ENCODE assay signal across 8 cellular contexts in genomic region chr17:9987779-9988585, GRCh38.
A peak's percentile ranks its signal among the peaks of the same experiment; 100 is the strongest.
DNase-seq lines count a peak whose midpoint lies in the region; ATAC-seq and TF ChIP-seq lines count a peak whose summit lies in the region.

No MANE protein-coding gene starts in this region.

- H3K27ac Mint-ChIP-seq in MCF 10A (ENCODE audit: low read depth, unreplicated experiment) = no peak overlapping the region

- peaks cover 16% of the 10 kb centered on the region for H3K9me3 Mint-ChIP-seq in MCF 10A (ENCODE audit: unreplicated experiment)

- H3K27me3 ChIP-seq in NT2/D1 (ENCODE audit: insufficient read depth, insufficient read length) = no peaks in the 10 kb centered on the region
- H3K27me3 ChIP-seq in upper lobe of right lung = no peaks in the 10 kb centered on the region

- intact Hi-C loops in MCF 10A (cut with micrococcal nuclease) = no loop called here
- intact Hi-C loops in upper lobe of right lung (cut with DNase I) = no loop called here

- no peaks in the 10 kb centered on the region for H3K4me1 Mint-ChIP-seq in MCF 10A (ENCODE audit: insufficient read depth, unreplicated experiment)

- H3K4me3 Mint-ChIP-seq in MCF 10A (ENCODE audit: unreplicated experiment) = no peak overlapping the region

- H3K27me3 Mint-ChIP-seq in MCF 10A (ENCODE audit: insufficient read depth, unreplicated experiment) = no peaks in the 10 kb centered on the region

- ATAC-seq in upper lobe of right lung (peak; percentile 73), HG03442 (IDR thresholded peaks at IDR 0.05; ENCODE audit: unreplicated experiment) (no peak)

- H3K27ac ChIP-seq in 22Rv1 (no peak overlapping the region), upper lobe of right lung (no peak overlapping the region)

- peaks cover 6% of the 10 kb centered on the region for H3K36me3 Mint-ChIP-seq in MCF 10A (ENCODE audit: insufficient read depth, unreplicated experiment)

- POLR2A ChIA-PET in MCF 10A (lab: Yijun Ruan, JAX) = no interaction called here

- CTCF ChIA-PET in MCF 10A (lab: Yijun Ruan, JAX) = interaction anchor here (0.8 kb wide), 1 partner anchor 9 kb away, joined by 3 read pairs; no protein-coding TSS in a partner anchor

- BruUV-seq in MCF 10A (replicated peaks; lab: Mats Ljungman, UMichigan) = no TSS peak

- TF ChIP-seq CTCF in 22Rv1 (IDR thresholded peaks at IDR 0.05) = peak; percentile 91
- TF ChIP-seq CTCF in GM12865 (IDR thresholded peaks at IDR 0.05; ENCODE audit: insufficient read depth, low read depth, low read length, missing control alignments) = peak; percentile 83
- peak; percentile 53 for TF ChIP-seq CTCF in MCF 10A (IDR thresholded peaks at IDR 0.05; ENCODE audit: unreplicated experiment)
- peak; percentile 77 for TF ChIP-seq CTCF in upper lobe of right lung (IDR thresholded peaks at IDR 0.05)

- H3K4me1 ChIP-seq in NT2/D1 (ENCODE audit: insufficient read depth, insufficient read length) (peaks cover 2% of the 10 kb centered on the region), upper lobe of right lung (peaks cover 8% of the 10 kb centered on the region)

- H3K4me3 ChIP-seq in GM12865 (ENCODE audit: low read depth, low read length) (no peak overlapping the region), NT2/D1 (ENCODE audit: insufficient read length, low read depth) (no peak overlapping the region), upper lobe of right lung (no peak overlapping the region)

- H3K36me3 ChIP-seq in NT2/D1 (ENCODE audit: insufficient read depth, insufficient read length, low read length) (no peaks in the 10 kb centered on the region), upper lobe of right lung (no peaks in the 10 kb centered on the region)

- no peaks in the 10 kb centered on the region for H3K9me3 ChIP-seq in NT2/D1 (ENCODE audit: insufficient read depth, low read length)
- H3K9me3 ChIP-seq in upper lobe of right lung = no peaks in the 10 kb centered on the region

- no peak overlapping the region for H3K9ac ChIP-seq in NT2/D1 (ENCODE audit: insufficient read length, low read depth)

- DNase-seq in GM12865 (ENCODE audit: low read depth) (peak; percentile 61), NT2/D1 (ENCODE audit: low read depth, low spot score) (peak; percentile 11), MCF 10A (ENCODE audit: unreplicated experiment) (peak; percentile 38), left kidney (ENCODE audit: low read depth, low spot score) (peak; percentile 75), upper lobe of right lung (no peak), NCI-H1694 treated with DMSO at 0.1 percent for 48 hours (lab: John Stamatoyannopoulos, UW) (no peak)

Comparison
In these comparisons a context has a peak if more than half of its experiments do, and no peak if none do; other contexts are left out.
1. DNase-seq: peak in GM12865 (single experiment), NT2/D1 (single experiment), MCF 10A (single experiment) and left kidney (single experiment); none in upper lobe of right lung (single experiment) and NCI-H1694 treated with DMSO at 0.1 percent for 48 hours (single experiment).
2. Peak in every context shown above with its lines, with median percentiles within 50 percentile points of each other: CTCF ChIP-seq.